Comparison of ENCODE assay signal across 8 cellular contexts in genomic region chr11:75342966-75343870, GRCh38. TPM values are rescaled to one million over a fixed set of nuclear protein-coding genes. Genes with fewer than 3 reads are reported as not detected.
DNase-seq lines count a peak whose midpoint lies in the region; ATAC-seq and TF ChIP-seq lines count a peak whose summit lies in the region.

No MANE protein-coding gene starts in this region.

- ATAC-seq in right cardiac atrium (no peak), HG03469 (IDR thresholded peaks at IDR 0.05; ENCODE audit: unreplicated experiment) (no peak)

- peak overlapping the region; percentile 38 for H3K27ac Mint-ChIP-seq in activated T-cell treated with anti-CD3 and anti-CD28 coated beads, Interleukin-2, amount 50 U/mL, for 24 hours

- no peak for DNase-seq in activated T-cell treated with anti-CD3 and anti-CD28 coated beads, Interleukin-2, amount 50 U/mL, for 24 hours
- no peak for DNase-seq in activated T-cell treated with anti-CD3 and anti-CD28 coated beads, Interleukin-2, amount 50 U/mL, for 1 hour
- DNase-seq in Peyer's patch (peak in 2 of 3 donors; percentile 63 to 65), right cardiac atrium (peak in 1 of 3 donors; percentile 44), OCI-M2 (lab: John Stamatoyannopoulos, UW; ENCODE audit: unreplicated experiment) (no peak), GM10248 (ENCODE audit: extremely low spot score) (no peak)

- H3K27ac ChIP-seq in Peyer's patch (peak overlapping the region; percentile 46 to 95 (median 80)), right cardiac atrium (ENCODE audit: low read length) (peak overlapping the region; percentile 50), stomach smooth muscle (ENCODE audit: low read length) (peak overlapping the region; percentile 92)

- no peaks in the 10 kb centered on the region for H3K27me3 ChIP-seq in Peyer's patch
- no peaks in the 10 kb centered on the region for H3K27me3 ChIP-seq in right cardiac atrium (ENCODE audit: control insufficient read depth, insufficient read depth)
- no peaks in the 10 kb centered on the region for H3K27me3 ChIP-seq in stomach smooth muscle (ENCODE audit: control insufficient read depth in 1 of 2, insufficient read depth in 2 of 2, low read length in 2 of 2)

- WGBS in right cardiac atrium = 59% methylated on average over 12 of the region's 12 CpGs

- peaks cover 29 to 100% (median 44%) of the 10 kb centered on the region in 4 donors for H3K4me1 ChIP-seq in Peyer's patch
- H3K4me1 ChIP-seq in right cardiac atrium (ENCODE audit: control insufficient read depth, insufficient read depth, low read length) = peaks cover 60% of the 10 kb centered on the region
- peaks cover 96% of the 10 kb centered on the region for H3K4me1 ChIP-seq in stomach smooth muscle (ENCODE audit: control insufficient read depth, insufficient read depth, low read length)

- H3K9me3 ChIP-seq in Peyer's patch (no peaks in the 10 kb centered on the region), right cardiac atrium (ENCODE audit: control insufficient read depth, low read length) (no peaks in the 10 kb centered on the region), stomach smooth muscle (ENCODE audit: control insufficient read depth in 2 of 2, low read length in 2 of 2) (no peaks in the 10 kb centered on the region)

- CTCF ChIA-PET in GM10248 (lab: Yijun Ruan, JAX) = no interaction called here

- H3K36me3 ChIP-seq in Peyer's patch (no peaks in the 10 kb centered on the region), stomach smooth muscle (ENCODE audit: control insufficient read depth in 2 of 2, insufficient read depth in 2 of 2, low read length in 2 of 2) (peaks cover 0 to 2% of the 10 kb centered on the region in 2 donors)

- H3K27me3 Mint-ChIP-seq in activated T-cell treated with anti-CD3 and anti-CD28 coated beads, Interleukin-2, amount 50 U/mL, for 24 hours = no peaks in the 10 kb centered on the region

- H3K9ac ChIP-seq in stomach smooth muscle (ENCODE audit: low read length in 2 of 2) = peak overlapping the region in 1 of 2 donors; percentile 21

- no peak overlapping the region for H3K4me3 ChIP-seq in Peyer's patch
- H3K4me3 ChIP-seq in right cardiac atrium (ENCODE audit: low read length) = no peak overlapping the region
- H3K4me3 ChIP-seq in stomach smooth muscle (ENCODE audit: low read length in 2 of 2) = peak overlapping the region in 1 of 2 donors; percentile 49

- H3K4me3 Mint-ChIP-seq in activated T-cell treated with anti-CD3 and anti-CD28 coated beads, Interleukin-2, amount 50 U/mL, for 24 hours = no peak overlapping the region

- TF ChIP-seq POLR2A in Peyer's patch (IDR thresholded peaks at IDR 0.05) = no peak

- H3K36me3 Mint-ChIP-seq in activated T-cell treated with anti-CD3 and anti-CD28 coated beads, Interleukin-2, amount 50 U/mL, for 24 hours (ENCODE audit: low read depth) = no peaks in the 10 kb centered on the region

- H3K9me3 Mint-ChIP-seq in activated T-cell treated with anti-CD3 and anti-CD28 coated beads, Interleukin-2, amount 50 U/mL, for 24 hours = no peaks in the 10 kb centered on the region

- TF ChIP-seq CTCF in Peyer's patch (IDR thresholded peaks at IDR 0.05) (no peak), GM10248 (IDR thresholded peaks at IDR 0.05; ENCODE audit: control extremely low read depth, extremely low read depth, low read depth, missing control alignments) (no peak)

- intact Hi-C loops in right cardiac atrium (cut with DNase I) = no loop called here

- POLR2A ChIA-PET in GM10248 (lab: Yijun Ruan, JAX) = no interaction called here

- peaks cover 95% of the 10 kb centered on the region for H3K4me1 Mint-ChIP-seq in activated T-cell treated with anti-CD3 and anti-CD28 coated beads, Interleukin-2, amount 50 U/mL, for 24 hours (ENCODE audit: low read depth)

RNA-seq across cellular contexts. Expression of gene ARRB1, which starts 8.2 kb away (rescaled TPM):
- 100 to 1,000 TPM in 2 of 4 donors, 10 to 100 TPM in 2; 45.4 to 136 (median 90.6) TPM for total RNA-seq in Peyer's patch
- total RNA-seq in right cardiac atrium = 10 to 100 TPM; 24.8 to 32.5 (median 27.4) TPM
- polyA plus RNA-seq in right cardiac atrium = 12.1 TPM

RNA-seq across cellular contexts. Expression of gene RPS3, which starts 56.1 kb away (rescaled TPM):
- 1,000 to 10,000 TPM in 1 of 4 donors, 100 to 1,000 TPM in 3; 505 to 1,121 (median 614) TPM for total RNA-seq in Peyer's patch
- total RNA-seq in right cardiac atrium = 1,000 to 10,000 TPM; 1,039 to 1,263 (median 1,178) TPM
- polyA plus RNA-seq in right cardiac atrium = 1,021 TPM

Comparison
In these comparisons a context has a peak if more than half of its experiments do, and no peak if none do; other contexts are left out.
1. DNase-seq: peak in Peyer's patch (2 of 3); none in activated T-cell treated with anti-CD3 and anti-CD28 coated beads, Interleukin-2, amount 50 U/mL, for 24 hours (single experiment), activated T-cell treated with anti-CD3 and anti-CD28 coated beads, Interleukin-2, amount 50 U/mL, for 1 hour (single experiment), OCI-M2 (single experiment) and GM10248 (single experiment).
2. Peak in every context shown above with its lines, with median percentiles within 50 percentile points of each other: H3K27ac ChIP-seq.